Comparison of ENCODE assay signal across 11 cellular contexts in the genomic region with DNA sequence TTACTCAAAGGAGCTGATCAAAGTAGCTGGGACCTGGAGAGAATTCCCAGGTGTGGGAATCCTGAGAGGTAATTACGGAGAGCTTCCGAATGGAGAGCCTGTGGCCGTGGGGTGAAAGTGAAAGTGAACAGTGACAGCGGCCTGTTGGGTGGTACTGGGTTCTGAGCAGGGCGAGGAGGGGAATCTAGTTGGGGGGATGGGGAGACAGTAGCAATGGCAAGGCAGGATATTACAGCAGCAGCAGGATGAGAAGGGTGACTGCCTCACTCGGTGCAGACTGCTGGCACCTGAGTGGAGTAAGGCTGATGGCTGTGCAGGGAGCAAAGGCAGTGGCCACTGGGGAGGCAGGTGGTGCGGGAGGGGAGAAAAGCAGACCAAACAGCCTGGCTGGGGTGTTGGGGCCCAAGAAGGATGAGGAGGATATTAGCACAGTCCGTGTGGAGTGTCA.
DNase-seq lines count a peak whose midpoint lies in the region; ATAC-seq lines count a peak whose summit lies in the region.
"Had no signal": no experiment of that assay in that cellular context is flagged by ENCODE, and none has a peak within 500 bp of the region (broad histone marks: within the 10 kb centered on the region; RNA-seq: fewer than 3 reads in every experiment).

No MANE protein-coding gene starts in this region.

- H2BK5ac ChIP-seq in trophoblast cell (ENCODE audit: low read depth, low read length, poor library complexity): no peak overlapping the region

- no peak overlapping the region for H3K18ac ChIP-seq in trophoblast cell (ENCODE audit: low read length)

- H2BK12ac ChIP-seq in trophoblast cell (ENCODE audit: low read length): no peak overlapping the region

- H3K27me3 Mint-ChIP-seq in central memory CD8-positive, alpha-beta T cell: no peaks in the 10 kb centered on the region

- no CpG with 5 or more reads among the region's 8 CpGs for WGBS in trophoblast cell (ENCODE audit: extremely low coverage, insufficient coverage, insufficient read length)

- no peak overlapping the region for H2AK5ac ChIP-seq in trophoblast cell (ENCODE audit: low read length)

- no peak overlapping the region for H4K91ac ChIP-seq in trophoblast cell (ENCODE audit: low read depth, low read length)

- peak overlapping the region; percentile 25 for H3K27ac Mint-ChIP-seq in central memory CD8-positive, alpha-beta T cell (ENCODE audit: low read depth)

- DNase-seq in DMS53 treated with DMSO at 0.1 percent for 48 hours (lab: John Stamatoyannopoulos, UW; ENCODE audit: unreplicated experiment) (peak; percentile 38), trophoblast cell (no peak), occipital lobe (lab: John Stamatoyannopoulos, UW) (no peak)
- no peak for DNase-seq in central memory CD8-positive, alpha-beta T cell (ENCODE audit: low spot score in 2 of 2)
- DNase-seq in stimulated activated naive CD4-positive, alpha-beta T cell treated with Interleukin-2 at 50 U/mL for 16 hours (lab: John Stamatoyannopoulos, UW): no peak
- DNase-seq: activated CD4-positive, alpha-beta T cell treated with anti-CD3 and anti-CD28 coated beads, Interleukin-2, amount 50 U/mL, for 4 hours; hypothalamus had no signal

- no peak overlapping the region for H4K12ac ChIP-seq in trophoblast cell (ENCODE audit: low read depth, low read length)

- H2BK120ac ChIP-seq in trophoblast cell (ENCODE audit: insufficient read depth, low read length, poor library complexity): no peak overlapping the region

- H3K14ac ChIP-seq in trophoblast cell (ENCODE audit: low read length): no peak overlapping the region

- peaks cover 28% of the 10 kb centered on the region for H3K4me1 Mint-ChIP-seq in central memory CD8-positive, alpha-beta T cell

- no peaks in the 10 kb centered on the region for H3K79me1 ChIP-seq in trophoblast cell (ENCODE audit: low read length)

- ATAC-seq in GM21423 (IDR thresholded peaks at IDR 0.05; ENCODE audit: unreplicated experiment): peak; percentile 24
- no peak for ATAC-seq in central memory CD8-positive, alpha-beta T cell (replicated peaks; ENCODE audit: extremely low read depth, poor library complexity, severe bottlenecking)
- no peak for ATAC-seq in GM18867 (IDR thresholded peaks at IDR 0.05; ENCODE audit: unreplicated experiment)
- ATAC-seq: HCT116 had no signal

- H3K27me3 ChIP-seq in trophoblast cell (ENCODE audit: insufficient read depth, low read length): no peaks in the 10 kb centered on the region

- no peak overlapping the region for H3K23ac ChIP-seq in trophoblast cell (ENCODE audit: low read length)

- H3K9me3 Mint-ChIP-seq in central memory CD8-positive, alpha-beta T cell: no peaks in the 10 kb centered on the region

- H3K79me2 ChIP-seq in trophoblast cell (ENCODE audit: control insufficient read depth, insufficient read depth, low read length, poor library complexity): no peaks in the 10 kb centered on the region

- peak overlapping the region; percentile 61 for H3K4me3 Mint-ChIP-seq in central memory CD8-positive, alpha-beta T cell

- H3K27ac ChIP-seq in trophoblast cell (ENCODE audit: low read depth, low read length): no peak overlapping the region
- H3K27ac ChIP-seq: prostate gland had no signal

- H2AFZ ChIP-seq in trophoblast cell (ENCODE audit: insufficient read depth, low read length, poor library complexity): no peak overlapping the region

- H4K8ac ChIP-seq in trophoblast cell (ENCODE audit: low read depth, low read length): no peak overlapping the region

- H3K4me3 ChIP-seq in trophoblast cell (ENCODE audit: low read depth, low read length): peak overlapping the region; percentile 6
- H3K4me3 ChIP-seq: prostate gland had no signal

- H3K4me1 ChIP-seq in trophoblast cell (ENCODE audit: control insufficient read depth in 1 of 2, insufficient read depth in 2 of 2, low read length in 2 of 2): peaks cover 0 to 2% of the 10 kb centered on the region in 2 experiments
- H3K4me1 ChIP-seq: prostate gland had no signal

- peaks cover 0 to 5% of the 10 kb centered on the region in 2 experiments for H3K36me3 ChIP-seq in trophoblast cell (ENCODE audit: control insufficient read depth in 1 of 2, insufficient read depth in 2 of 2, low read length in 2 of 2)
- H3K36me3 ChIP-seq: prostate gland had no signal

- H3K9ac ChIP-seq in trophoblast cell (ENCODE audit: low read length): no peak overlapping the region

- H3K4me2 ChIP-seq in trophoblast cell (ENCODE audit: low read length): no peak overlapping the region

- no peak overlapping the region for H3K4ac ChIP-seq in trophoblast cell (ENCODE audit: low read depth, low read length)

- H3K9me3 ChIP-seq in trophoblast cell (ENCODE audit: insufficient read depth, low read depth, low read length): no peaks in the 10 kb centered on the region
- H3K9me3 ChIP-seq: prostate gland had no signal

- H3K36me3 Mint-ChIP-seq in central memory CD8-positive, alpha-beta T cell (ENCODE audit: insufficient read depth): peaks cover 3% of the 10 kb centered on the region
